Comparison of ENCODE assay signal across 8 cellular contexts in the genomic region with DNA sequence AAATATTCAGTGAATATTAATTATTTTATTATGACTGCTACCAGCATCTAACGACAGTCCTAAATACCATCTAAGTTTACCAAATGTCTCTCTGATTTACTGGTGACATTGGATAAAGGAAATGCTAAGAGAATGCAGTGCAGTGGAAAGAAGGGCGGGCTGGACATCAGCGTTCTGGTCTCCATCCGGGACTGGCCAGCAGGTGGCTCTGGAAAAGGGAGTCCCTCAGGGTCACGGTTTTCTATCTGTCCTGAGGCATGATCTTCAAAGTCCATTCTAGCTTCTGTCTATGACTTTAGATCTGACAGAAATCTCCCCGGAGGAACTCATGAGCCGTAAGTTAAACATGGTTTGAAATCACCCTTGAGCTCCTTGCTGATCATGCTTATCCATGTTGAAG. TPM values are rescaled to one million over a fixed set of nuclear protein-coding genes. Genes with fewer than 3 reads are reported as not detected.
DNase-seq lines count a peak whose midpoint lies in the region; ATAC-seq, FAIRE-seq and TF ChIP-seq lines count a peak whose summit lies in the region.

No MANE protein-coding gene starts in this region.

- H3K9me3 ChIP-seq in heart left ventricle (peaks cover 0 to 4% (median 0%) of the 10 kb centered on the region in 12 donors), aorta (ENCODE audit: control insufficient read depth, low read length) (no peaks in the 10 kb centered on the region)

- peaks cover 0 to 33% (median 10%) of the 10 kb centered on the region in 12 donors for H3K4me1 ChIP-seq in heart left ventricle
- no peaks in the 10 kb centered on the region for H3K4me1 ChIP-seq in aorta (ENCODE audit: control insufficient read depth in 1 of 2, insufficient read depth in 2 of 2, low read length in 2 of 2)

- ATAC-seq in heart left ventricle: peak in 3 of 4 donors; percentile 55 to 68 (median 61)
- no peak for ATAC-seq in HG03442 (IDR thresholded peaks at IDR 0.05; ENCODE audit: unreplicated experiment)
- ATAC-seq in aorta (ENCODE audit: low FRiP score): no peak

- TF ChIP-seq CTCF in GM12864 (IDR thresholded peaks at IDR 0.05; ENCODE audit: low read depth, low read length, missing control alignments) (peak; percentile 23), heart left ventricle (IDR thresholded peaks at IDR 0.05) (peak; percentile 21 to 70 (median 58))

- DNase-seq in GM12864 (ENCODE audit: low read depth): no peak
- peak; percentile 37 to 69 (median 49) for DNase-seq in heart left ventricle
- peak; percentile 18 for DNase-seq in renal cortical epithelial cell (ENCODE audit: low read depth)
- no peak for DNase-seq in DMS79 (lab: John Stamatoyannopoulos, UW)
- no peak for DNase-seq in stimulated activated CD4-positive, alpha-beta T cell treated with anti-CD3 and anti-CD28 coated beads, Interleukin-15, amount 100 ng/mL, for 24 hours
- no peak for DNase-seq in aorta

- no peaks in the 10 kb centered on the region for H3K36me3 ChIP-seq in heart left ventricle
- no peaks in the 10 kb centered on the region for H3K36me3 ChIP-seq in aorta (ENCODE audit: control insufficient read depth in 1 of 2, insufficient read depth in 2 of 2, low read length in 1 of 2)

- H3K27ac ChIP-seq in heart left ventricle (no peak overlapping the region), aorta (ENCODE audit: low read depth in 1 of 2, low read length in 2 of 2) (no peak overlapping the region)

- WGBS in heart left ventricle, 4 donors: 24 to 31% (median 27%) methylated on average over 7 of the region's 7 CpGs
- 33 to 34% methylated on average over 7 of the region's 7 CpGs for whole genome bisulfite sequencing in aorta, 2 donors

- intact Hi-C loops in heart left ventricle (cut with DNase I) (loop anchor here (2.0 to 10.0 kb wide), 7 partner anchors 50 to 113 kb away; no protein-coding TSS in a partner anchor), aorta (cut with DNase I) (loop anchor here (5.0 kb wide), 3 partner anchors 65 to 115 kb away; no protein-coding TSS in a partner anchor)

- H3K4me3 ChIP-seq in GM12864 (ENCODE audit: low read depth, low read length) (no peak overlapping the region), heart left ventricle (no peak overlapping the region), aorta (ENCODE audit: low read length in 2 of 2) (no peak overlapping the region)

- FAIRE-seq in TTC549 (lab: Jason Lieb, UNC): peak; percentile 39

- no peak for TF ChIP-seq POLR2A in heart left ventricle (IDR thresholded peaks at IDR 0.05)

- H3K27me3 ChIP-seq in heart left ventricle: no peaks in the 10 kb centered on the region
- H3K27me3 ChIP-seq in aorta (ENCODE audit: control insufficient read depth in 1 of 2, insufficient read depth in 2 of 2, low read length in 1 of 2): no peaks in the 10 kb centered on the region

RNA-seq across cellular contexts. Expression of a gene that starts 3.3 kb away (rescaled TPM):
- total RNA-seq in heart left ventricle (10 to 100 TPM; 13.0 to 30.5 (median 19.0) TPM), renal cortical epithelial cell (110 and 181 TPM in 2 replicates), aorta (10 to 100 TPM; 27.6 to 53.4 TPM)
- polyA plus RNA-seq in heart left ventricle (1 to 10 TPM; 5.5 to 5.8 TPM), aorta (10 to 100 TPM in 1 of 2 donors, 1 to 10 TPM in 1; 7.5 to 10.2 TPM)

Comparison
In these comparisons a context has a peak if more than half of its experiments do, and no peak if none do; other contexts are left out.
1. DNase-seq: peak in heart left ventricle (5 of 5) and renal cortical epithelial cell (single experiment); none in GM12864 (single experiment), DMS79 (single experiment), stimulated activated CD4-positive, alpha-beta T cell treated with anti-CD3 and anti-CD28 coated beads, Interleukin-15, amount 100 ng/mL, for 24 hours (single experiment) and aorta (0 of 2).
2. ATAC-seq: peak in heart left ventricle (3 of 4); none in HG03442 (single experiment) and aorta (single experiment).